ENCODE assay signal across 8 cellular contexts in the genomic region with DNA sequence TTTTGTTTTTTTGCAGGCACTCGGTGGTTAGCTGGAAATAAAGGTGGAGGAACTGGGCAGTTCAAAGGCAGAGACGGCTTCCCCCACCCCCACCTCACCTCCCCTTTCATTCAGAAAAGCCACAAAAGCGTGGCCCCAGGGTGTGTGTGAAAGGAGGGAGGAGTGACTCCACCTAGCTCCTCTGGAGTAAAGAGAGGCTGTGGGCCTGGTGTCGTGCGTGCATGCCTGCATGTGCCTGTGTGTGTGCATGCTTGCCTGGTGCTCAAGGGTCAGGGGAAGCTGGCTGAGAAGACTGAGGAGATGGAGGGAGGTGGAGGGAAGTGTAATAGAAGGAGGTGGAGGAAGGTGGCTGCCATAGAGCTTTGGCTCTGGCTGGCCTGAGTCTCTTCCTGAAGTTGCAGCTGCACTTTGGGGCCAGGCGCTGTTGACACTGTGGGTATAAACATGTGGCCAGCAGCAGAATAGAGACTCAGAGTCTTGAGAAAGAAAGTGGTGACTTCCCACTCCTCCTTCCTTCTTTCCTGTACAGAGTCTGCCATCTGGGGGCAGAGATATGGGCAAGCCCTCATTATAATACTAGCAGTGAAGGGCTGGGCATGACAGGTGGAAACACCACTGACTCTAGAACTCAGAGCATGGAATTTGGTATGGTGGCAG. TPM values are rescaled to one million over a fixed set of nuclear protein-coding genes. Genes with fewer than 3 reads are reported as not detected.
DNase-seq lines count a peak whose midpoint lies in the region; ATAC-seq and TF ChIP-seq lines count a peak whose summit lies in the region.

No MANE protein-coding gene starts in this region.

- H2AFZ ChIP-seq in HCT116 (ENCODE audit: low read depth, low read length, poor library complexity, severe bottlenecking), result no peak overlapping the region

- intact Hi-C loops in HCT116 (cut with micrococcal nuclease) (no loop called here), left ventricle myocardium superior (cut with micrococcal nuclease) (no loop called here)

- CTCF ChIA-PET in activated naive CD4-positive, alpha-beta T cell treated with anti-CD3 and anti-CD28 coated beads, Interleukin-2, amount 10 ng/mL, durations not matched to agents 7 days and 5 days (lab: Charles Lee), result interaction anchor here (0.9 to 2.9 kb wide), 11 partner anchors 11 to 273 kb away, joined by 3 to 22 read pairs (median 5); a partner anchor contains a TSS
- CTCF ChIA-PET in HCT116 (lab: Charles Lee), result interaction anchor here (2.0 kb wide), 1 partner anchor 112 kb away, joined by 4 read pairs; no protein-coding TSS in a partner anchor

- POLR2A ChIA-PET in HCT116 (lab: Charles Lee), result no interaction called here

- H3K27me3 ChIP-seq in HCT116 (ENCODE audit: insufficient read depth, low read length), result no peaks in the 10 kb centered on the region
- no peaks in the 10 kb centered on the region for H3K27me3 ChIP-seq in suprapubic skin

- DNase-seq in activated naive CD4-positive, alpha-beta T cell treated with anti-CD3 and anti-CD28 coated beads, Interleukin-2, amount 10 ng/mL, durations not matched to agents 7 days and 5 days, result peak; percentile 75
- DNase-seq in activated naive CD4-positive, alpha-beta T cell treated with anti-CD3 and anti-CD28 coated beads, Interleukin-2, amount 50 U/mL, for 16 hours, result no peak
- DNase-seq in HCT116 (ENCODE audit: low read depth, low spot score) (no peak), LNCaP clone FGC (ENCODE audit: low read depth) (no peak), left ventricle myocardium superior (no peak), suprapubic skin (ENCODE audit: low spot score in 2 of 2) (no peak), middle frontal gyrus (ENCODE audit: extremely low spot score, low spot score) (no peak)

- H3K9me3 Mint-ChIP-seq in activated naive CD4-positive, alpha-beta T cell treated with anti-CD3 and anti-CD28 coated beads, Interleukin-2, amount 10 ng/mL, durations not matched to agents 7 days and 5 days, result no peaks in the 10 kb centered on the region
- H3K9me3 Mint-ChIP-seq in T-helper 1 cell treated with Interleukin-12 subunit alpha and Interleukin-12 subunit beta and Interleukin-4 antibody, amounts not matched to agents 30 μg/mL and 1 μg/mL, for 36 hours, result no peaks in the 10 kb centered on the region

- WGBS in suprapubic skin, result 22% methylated on average over 6 of the region's 6 CpGs

- no peaks in the 10 kb centered on the region for H3K36me3 Mint-ChIP-seq in activated naive CD4-positive, alpha-beta T cell treated with anti-CD3 and anti-CD28 coated beads, Interleukin-2, amount 10 ng/mL, durations not matched to agents 7 days and 5 days
- no peaks in the 10 kb centered on the region for H3K36me3 Mint-ChIP-seq in T-helper 1 cell treated with Interleukin-12 subunit alpha and Interleukin-12 subunit beta and Interleukin-4 antibody, amounts not matched to agents 30 μg/mL and 1 μg/mL, for 36 hours (ENCODE audit: low read depth)

- H3K4me3 ChIP-seq in HCT116 (replicated peaks in 1 of 2; ENCODE audit: low read depth in 1 of 2, low read length in 2 of 2) (no peak overlapping the region), LNCaP clone FGC (ENCODE audit: low read depth, low read length) (no peak overlapping the region), suprapubic skin (no peak overlapping the region)

- H3K9ac ChIP-seq in HCT116 (ENCODE audit: low read length), result no peak overlapping the region

- ATAC-seq in HCT116 (peak; percentile 55), left ventricle myocardium superior (peak; percentile 44)

- BruUV-seq in HCT116 (replicated peaks; lab: Mats Ljungman, UMichigan), result no TSS peak

- peak; percentile 46 for TF ChIP-seq RAD21 in HCT116 (IDR thresholded peaks at IDR 0.05; ENCODE audit: low read depth)

- H3K4me1 Mint-ChIP-seq in activated naive CD4-positive, alpha-beta T cell treated with anti-CD3 and anti-CD28 coated beads, Interleukin-2, amount 10 ng/mL, durations not matched to agents 7 days and 5 days, result peaks cover 34% of the 10 kb centered on the region
- H3K4me1 Mint-ChIP-seq in T-helper 1 cell treated with Interleukin-12 subunit alpha and Interleukin-12 subunit beta and Interleukin-4 antibody, amounts not matched to agents 30 μg/mL and 1 μg/mL, for 36 hours (ENCODE audit: low read depth), result peaks cover 21% of the 10 kb centered on the region

- peak overlapping the region; percentile 92 for H3K27ac Mint-ChIP-seq in activated naive CD4-positive, alpha-beta T cell treated with anti-CD3 and anti-CD28 coated beads, Interleukin-2, amount 10 ng/mL, durations not matched to agents 7 days and 5 days
- peak overlapping the region; percentile 91 for H3K27ac Mint-ChIP-seq in T-helper 1 cell treated with Interleukin-12 subunit alpha and Interleukin-12 subunit beta and Interleukin-4 antibody, amounts not matched to agents 30 μg/mL and 1 μg/mL, for 36 hours

- H3K9me3 ChIP-seq in HCT116 (ENCODE audit: control insufficient read depth in 1 of 2, insufficient read depth in 1 of 2, low read depth in 1 of 2, low read length in 2 of 2) (no peaks in the 10 kb centered on the region), suprapubic skin (no peaks in the 10 kb centered on the region)

- H3K27me3 Mint-ChIP-seq in activated naive CD4-positive, alpha-beta T cell treated with anti-CD3 and anti-CD28 coated beads, Interleukin-2, amount 10 ng/mL, durations not matched to agents 7 days and 5 days, result peaks cover 10% of the 10 kb centered on the region
- H3K27me3 Mint-ChIP-seq in T-helper 1 cell treated with Interleukin-12 subunit alpha and Interleukin-12 subunit beta and Interleukin-4 antibody, amounts not matched to agents 30 μg/mL and 1 μg/mL, for 36 hours (ENCODE audit: low read depth), result no peaks in the 10 kb centered on the region

- no peak for TF ChIP-seq EP300 in suprapubic skin (IDR thresholded peaks at IDR 0.05)

- RAD21 ChIA-PET in HCT116 (lab: Charles Lee; ENCODE audit: low non-redundant PET in 1 of 2, low total read pairs in 2 of 2, uncharacterized antibody in 2 of 2, unreplicated experiment in 2 of 2), result no interaction called here

- H4K20me1 ChIP-seq in HCT116 (ENCODE audit: insufficient read depth), result no peaks in the 10 kb centered on the region

- no peak overlapping the region for H3K4me2 ChIP-seq in HCT116 (ENCODE audit: low read length)

- H3K4me3 Mint-ChIP-seq in activated naive CD4-positive, alpha-beta T cell treated with anti-CD3 and anti-CD28 coated beads, Interleukin-2, amount 10 ng/mL, durations not matched to agents 7 days and 5 days, result peak overlapping the region; percentile 65
- H3K4me3 Mint-ChIP-seq in T-helper 1 cell treated with Interleukin-12 subunit alpha and Interleukin-12 subunit beta and Interleukin-4 antibody, amounts not matched to agents 30 μg/mL and 1 μg/mL, for 36 hours, result peak overlapping the region; percentile 82

- TF ChIP-seq POLR2A in HCT116 (IDR thresholded peaks at IDR 0.05; ENCODE audit: borderline replicate concordance, extremely low read depth, insufficient read depth, insufficient read length), result no peak
- no peak for TF ChIP-seq POLR2A in suprapubic skin (IDR thresholded peaks at IDR 0.05)

- no peaks in the 10 kb centered on the region for H3K36me3 ChIP-seq in HCT116 (ENCODE audit: control insufficient read depth in 1 of 2, insufficient read depth in 2 of 2, low read length in 2 of 2)
- H3K36me3 ChIP-seq in suprapubic skin, result no peaks in the 10 kb centered on the region

- no peaks in the 10 kb centered on the region for H3K79me2 ChIP-seq in HCT116 (ENCODE audit: insufficient read depth, low read length)

- H3K27ac ChIP-seq in HCT116 (ENCODE audit: low read depth, low read length) (no peak overlapping the region), suprapubic skin (peak overlapping the region; percentile 20)

- peaks cover 0 to 6% of the 10 kb centered on the region in 2 experiments; a peak in 1 of 4 replicates for H3K4me1 ChIP-seq in HCT116 (ENCODE audit: control insufficient read depth in 1 of 2, insufficient read depth in 2 of 2, low read length in 2 of 2)
- H3K4me1 ChIP-seq in suprapubic skin, result peaks cover 13% of the 10 kb centered on the region

- TF ChIP-seq CTCF in HCT116 (IDR thresholded peaks at IDR 0.05 in 2 of 3, conservative IDR thresholded peaks at IDR 0.05 in 1 of 3; ENCODE audit: borderline replicate concordance in 1 of 3, insufficient read depth in 1 of 3, low read depth in 2 of 3, low read length in 2 of 3) (no peak), LNCaP clone FGC (IDR thresholded peaks at IDR 0.05; ENCODE audit: control insufficient read depth, extremely low read depth, insufficient read depth) (peak; percentile 18; the same call in 1 of the 2 replicates), suprapubic skin (IDR thresholded peaks at IDR 0.05) (no peak)

- H3K9me2 ChIP-seq in HCT116 (ENCODE audit: insufficient read depth), result no peaks in the 10 kb centered on the region

TF ChIP-seq in HCT116, 20 proteins besides CTCF, POLR2A, EP300 and RAD21:
- TF ChIP-seq EZH2 (IDR thresholded peaks at IDR 0.05) (no peak), YY1 (IDR thresholded peaks at IDR 0.05; ENCODE audit: extremely low read depth, insufficient replicate concordance, low read depth, low read length) (no peak)
- TF ChIP-seq, protein P1, sequence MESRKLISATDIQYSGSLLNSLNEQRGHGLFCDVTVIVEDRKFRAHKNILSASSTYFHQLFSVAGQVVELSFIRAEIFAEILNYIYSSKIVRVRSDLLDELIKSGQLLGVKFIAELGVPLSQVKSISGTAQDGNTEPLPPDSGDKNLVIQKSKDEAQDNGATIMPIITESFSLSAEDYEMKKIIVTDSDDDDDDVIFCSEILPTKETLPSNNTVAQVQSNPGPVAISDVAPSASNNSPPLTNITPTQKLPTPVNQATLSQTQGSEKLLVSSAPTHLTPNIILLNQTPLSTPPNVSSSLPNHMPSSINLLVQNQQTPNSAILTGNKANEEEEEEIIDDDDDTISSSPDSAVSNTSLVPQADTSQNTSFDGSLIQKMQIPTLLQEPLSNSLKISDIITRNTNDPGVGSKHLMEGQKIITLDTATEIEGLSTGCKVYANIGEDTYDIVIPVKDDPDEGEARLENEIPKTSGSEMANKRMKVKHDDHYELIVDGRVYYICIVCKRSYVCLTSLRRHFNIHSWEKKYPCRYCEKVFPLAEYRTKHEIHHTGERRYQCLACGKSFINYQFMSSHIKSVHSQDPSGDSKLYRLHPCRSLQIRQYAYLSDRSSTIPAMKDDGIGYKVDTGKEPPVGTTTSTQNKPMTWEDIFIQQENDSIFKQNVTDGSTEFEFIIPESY (IDR thresholded peaks at IDR 0.05; ENCODE audit: extremely low read depth, insufficient replicate concordance, low read length), result no peak

RNA-seq across cellular contexts. Expression of a gene that starts 36.9 kb away (rescaled TPM):
- total RNA-seq in HCT116 (2021; ENCODE audit: unreplicated experiment) (179 TPM), left ventricle myocardium superior (12.9 TPM), suprapubic skin (10 to 100 TPM; 47.8 to 86.1 (median 66.3) TPM)
- polyA plus RNA-seq in HCT116 (2012), result 46.1 and 56.8 TPM in 2 replicates
